ENCODE assay signal across 18 cellular contexts in the genomic region with DNA sequence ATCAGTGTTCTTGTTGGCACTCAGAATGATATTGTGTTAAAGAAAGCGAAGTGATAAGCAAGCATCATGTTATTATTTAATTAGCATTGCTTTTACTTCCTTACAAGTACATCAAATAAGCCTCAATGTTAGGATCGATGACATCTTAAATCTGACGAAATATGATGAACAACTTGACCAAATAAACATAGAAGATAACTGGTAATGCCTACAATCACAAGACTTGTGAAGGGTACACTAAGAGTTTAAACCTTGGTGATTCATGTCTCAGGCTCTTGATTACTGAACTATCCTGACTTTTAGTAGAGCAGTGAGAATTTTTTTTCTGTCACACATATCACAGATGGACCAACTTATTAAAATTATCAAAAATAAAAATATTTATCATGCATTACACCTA.
A peak's percentile ranks its signal among the peaks of the same experiment; 100 is the strongest.
DNase-seq lines count a peak whose midpoint lies in the region; ATAC-seq, FAIRE-seq and TF ChIP-seq lines count a peak whose summit lies in the region.
"Had no signal": no experiment of that assay in that cellular context is flagged by ENCODE, and none has a peak within 500 bp of the region (broad histone marks: within the 10 kb centered on the region; RNA-seq: fewer than 3 reads in every experiment).

No MANE protein-coding gene starts in this region.

- intact Hi-C loops in right lobe of liver (cut with DNase I) = no loop called here

- H3K9me3 Mint-ChIP-seq in T-cell = no peaks in the 10 kb centered on the region
- H3K9me3 Mint-ChIP-seq in activated T-helper 17 cell treated with anti-CD3 and anti-CD28 coated beads, Interleukin-2, amount 50 U/mL, for 72 hours = no peaks in the 10 kb centered on the region
- H3K9me3 Mint-ChIP-seq: H9 had no signal

- no peaks in the 10 kb centered on the region for H3K9me3 ChIP-seq in right lobe of liver

- FAIRE-seq in H54 (lab: Jason Lieb, UNC) (peak; percentile 20), TTC549 (lab: Jason Lieb, UNC) (peak; percentile 29), frontal cortex (lab: Jason Lieb, UNC) (no peak)
- FAIRE-seq: D721Med, G401.6, K562 had no signal

- DNase-seq in H54 (ENCODE audit: insufficient read length, low spot score) = no peak
- DNase-seq in fibroblast of peridontal ligament (ENCODE audit: extremely low read depth) = peak; percentile 54
- no peak for DNase-seq in right lobe of liver
- DNase-seq in T-cell = no peak
- no peak for DNase-seq in frontal cortex (ENCODE audit: low spot score in 2 of 2)
- DNase-seq: AML-193, DMS79, H9, NCI-H187, NCI-H2107, NCI-H524, PC-3 had no signal

- no peak overlapping the region for H3K4me3 ChIP-seq in right lobe of liver
- H3K4me3 ChIP-seq: K562 had no signal

- WGBS in right lobe of liver (ENCODE audit: insufficient coverage, low coverage, low lambda C conversion rate, missing lambda C conversion rate) = 73% methylated on average over 3 of the region's 3 CpGs

- POLR2A ChIA-PET in T-cell (lab: Charles Lee) = no interaction called here

- TF ChIP-seq POLR2A in H54 (IDR thresholded peaks at IDR 0.05; ENCODE audit: low read depth, low read length) = no peak
- no peak for TF ChIP-seq POLR2A in right lobe of liver (IDR thresholded peaks at IDR 0.05)

- H3K27me3 ChIP-seq in right lobe of liver = no peaks in the 10 kb centered on the region

- no peaks in the 10 kb centered on the region for H3K4me1 ChIP-seq in right lobe of liver

- CTCF ChIA-PET in T-cell (lab: Charles Lee) = no interaction called here

- no peak for ATAC-seq in right lobe of liver
- no peak for ATAC-seq in T-cell (replicated peaks in 1 of 4)
- no peak for ATAC-seq in activated T-helper 17 cell treated with anti-CD3 and anti-CD28 coated beads, Interleukin-2, amount 50 U/mL, for 72 hours (replicated peaks)
- ATAC-seq: K562, PC-3 had no signal

- no peak overlapping the region for H3K27ac Mint-ChIP-seq in T-cell
- no peak overlapping the region for H3K27ac Mint-ChIP-seq in activated T-helper 17 cell treated with anti-CD3 and anti-CD28 coated beads, Interleukin-2, amount 50 U/mL, for 72 hours
- H3K27ac Mint-ChIP-seq: H9 had no signal

- no peaks in the 10 kb centered on the region for H3K36me3 Mint-ChIP-seq in T-cell
- no peaks in the 10 kb centered on the region for H3K36me3 Mint-ChIP-seq in activated T-helper 17 cell treated with anti-CD3 and anti-CD28 coated beads, Interleukin-2, amount 50 U/mL, for 72 hours (ENCODE audit: low read depth)

- no peak overlapping the region for H3K27ac ChIP-seq in right lobe of liver
- H3K27ac ChIP-seq: C4-2B had no signal

- H3K36me3 ChIP-seq in right lobe of liver = no peaks in the 10 kb centered on the region

- TF ChIP-seq CTCF in right lobe of liver (IDR thresholded peaks at IDR 0.05) = no peak

- H3K27me3 Mint-ChIP-seq in T-cell = no peaks in the 10 kb centered on the region
- H3K27me3 Mint-ChIP-seq in activated T-helper 17 cell treated with anti-CD3 and anti-CD28 coated beads, Interleukin-2, amount 50 U/mL, for 72 hours = no peaks in the 10 kb centered on the region

- no peak overlapping the region for H3K4me3 Mint-ChIP-seq in T-cell
- no peak overlapping the region for H3K4me3 Mint-ChIP-seq in activated T-helper 17 cell treated with anti-CD3 and anti-CD28 coated beads, Interleukin-2, amount 50 U/mL, for 72 hours
- H3K4me3 Mint-ChIP-seq: H9 had no signal

- H3K4me1 Mint-ChIP-seq in T-cell = no peaks in the 10 kb centered on the region
- no peaks in the 10 kb centered on the region for H3K4me1 Mint-ChIP-seq in activated T-helper 17 cell treated with anti-CD3 and anti-CD28 coated beads, Interleukin-2, amount 50 U/mL, for 72 hours
